Comparison of ENCODE assay signal across 23 cellular contexts in genomic region chr7:133330085-133330484, GRCh38.
DNase-seq lines count a peak whose midpoint lies in the region; ATAC-seq, FAIRE-seq and TF ChIP-seq lines count a peak whose summit lies in the region.
"Had no signal": no experiment of that assay in that cellular context is flagged by ENCODE, and none has a peak within 500 bp of the region (broad histone marks: within the 10 kb centered on the region; RNA-seq: fewer than 3 reads in every experiment).

No MANE protein-coding gene starts in this region.

- CTCF ChIA-PET in H1 (lab: Charles Lee; ENCODE audit: partially characterized antibody) (interaction anchor here (2.5 kb wide), 1 partner anchor 13 kb away, joined by 17 read pairs; no protein-coding TSS in a partner anchor), HepG2 (lab: Yijun Ruan, JAX; ENCODE audit: low intra/inter-chr PET ratio, low total read pairs) (no interaction called here)
- CTCF ChIA-PET in activated naive CD4-positive, alpha-beta T cell treated with anti-CD3 and anti-CD28 coated beads for 36 hours (lab: Charles Lee), result no interaction called here

- H3F3A ChIP-seq in GM23338 (replicated peaks; ENCODE audit: low read depth), result no peaks in the 10 kb centered on the region

- no peaks in the 10 kb centered on the region; the same call in 1 of the 2 replicates for H4K20me1 ChIP-seq in GM23338 (replicated peaks; ENCODE audit: insufficient read depth)
- H4K20me1 ChIP-seq in H1 (replicated peaks in 1 of 2; ENCODE audit: control insufficient read depth in 1 of 2, insufficient read depth in 2 of 2, low read length in 2 of 2), result no peaks in the 10 kb centered on the region
- 0 out of 2 replicates have a peak, but pooled peaks cover 4% of the 10 kb centered on the region for H4K20me1 ChIP-seq in HepG2 (ENCODE audit: insufficient read depth, low read length)

- intact Hi-C loops in HepG2 (cut with micrococcal nuclease; ENCODE audit: unreplicated experiment), result no loop called here
- intact Hi-C loops in activated naive CD4-positive, alpha-beta T cell treated with anti-CD3 and anti-CD28 coated beads for 36 hours (cut with micrococcal nuclease), result no loop called here

- ATAC-seq in GM23338 (peak; percentile 82), HepG2 (no peak; the same call in 2 of the 3 replicates)

- H2BK120ac ChIP-seq in H1 (replicated peaks; ENCODE audit: low read depth, low read length) (no peak overlapping the region), neuronal stem cell (ENCODE audit: low read depth, low read length) (no peak overlapping the region)

- H3K56ac ChIP-seq in H1 (replicated peaks; ENCODE audit: insufficient read length, low read depth, low read length), result no peak overlapping the region

- peaks cover 5% of the 10 kb centered on the region for H3K27me3 Mint-ChIP-seq in GM23338 (ENCODE audit: insufficient read depth, low read depth, poor library complexity)
- H3K27me3 Mint-ChIP-seq in activated naive CD4-positive, alpha-beta T cell treated with anti-CD3 and anti-CD28 coated beads for 36 hours (ENCODE audit: low read depth), result no peaks in the 10 kb centered on the region
- H3K27me3 Mint-ChIP-seq: CD4-positive, CD25-positive, alpha-beta regulatory T cell; IgD-negative memory B cell had no signal

- BruUV-seq in HepG2 (replicated peaks; lab: Mats Ljungman, UMichigan), result no TSS peak

- no peak for TF ChIP-seq POLR2A in H1 (IDR thresholded peaks at IDR 0.05; ENCODE audit: control extremely low read depth in 1 of 2, low read depth in 2 of 2, low read length in 2 of 2)
- TF ChIP-seq POLR2A in HepG2 (IDR thresholded peaks at IDR 0.05; ENCODE audit: insufficient read depth in 1 of 2, low read depth in 2 of 2, low read length in 2 of 2), result no peak

- H3K4ac ChIP-seq in H1 (replicated peaks; ENCODE audit: insufficient read length, low read depth, low read length), result no peak overlapping the region
- no peak overlapping the region for H3K4ac ChIP-seq in neuronal stem cell (ENCODE audit: low read length)

- no peak overlapping the region for H3K4me3 ChIP-seq in GM23338
- no peak overlapping the region for H3K4me3 ChIP-seq in H1 (ENCODE audit: extremely low read depth in 1 of 4, insufficient read depth in 2 of 4, low read depth in 3 of 4, low read length in 4 of 4)
- no peak overlapping the region for H3K4me3 ChIP-seq in HepG2 (replicated peaks in 1 of 3; ENCODE audit: insufficient read depth in 1 of 3, low read depth in 2 of 3, low read length in 3 of 3)
- no peak overlapping the region for H3K4me3 ChIP-seq in neuronal stem cell (ENCODE audit: low read length in 2 of 2)
- H3K4me3 ChIP-seq: PC-9 had no signal

- H2AFZ ChIP-seq in GM23338 (no peak overlapping the region), H1 (ENCODE audit: low read length) (no peak overlapping the region), HepG2 (ENCODE audit: low read length) (no peak overlapping the region), neuronal stem cell (ENCODE audit: low read length) (no peak overlapping the region)
- H2AFZ ChIP-seq: PC-9 had no signal

- FAIRE-seq in H1 (lab: Jason Lieb, UNC) (no peak), HepG2 (lab: Jason Lieb, UNC) (no peak)

- peaks cover 14% of the 10 kb centered on the region; the same call in 2 of the 3 replicates for H3K4me1 Mint-ChIP-seq in GM23338
- peaks cover 2% of the 10 kb centered on the region for H3K4me1 Mint-ChIP-seq in activated naive CD4-positive, alpha-beta T cell treated with anti-CD3 and anti-CD28 coated beads for 36 hours (ENCODE audit: low read depth)

- H4K8ac ChIP-seq in H1 (ENCODE audit: extremely low read depth, insufficient read depth, low read length) (no peak overlapping the region), neuronal stem cell (ENCODE audit: low read depth, low read length) (no peak overlapping the region)

- TF ChIP-seq EP300 in H1 (IDR thresholded peaks at IDR 0.05; ENCODE audit: borderline replicate concordance in 1 of 2, low read depth in 2 of 2, low read length in 2 of 2) (no peak), HepG2 (IDR thresholded peaks at IDR 0.05; ENCODE audit: low read depth in 2 of 2, low read length in 2 of 2) (no peak), HepG2 (CRISPR knock-in tag; IDR thresholded peaks at IDR 0.05; ENCODE audit: borderline replicate concordance) (no peak)

- H3K18ac ChIP-seq in H1 (ENCODE audit: extremely low read depth, low read length) (no peak overlapping the region), neuronal stem cell (ENCODE audit: low read length) (no peak overlapping the region)

- H4K5ac ChIP-seq in H1 (ENCODE audit: insufficient read length, low read depth, low read length), result no peak overlapping the region

- no peak overlapping the region for H2BK15ac ChIP-seq in H1 (ENCODE audit: low read length)
- H2BK15ac ChIP-seq in neuronal stem cell (ENCODE audit: low read length), result no peak overlapping the region

- H3K27ac Mint-ChIP-seq in GM23338, result no peak overlapping the region; the same call in 1 of the 2 replicates
- no peak overlapping the region for H3K27ac Mint-ChIP-seq in activated naive CD4-positive, alpha-beta T cell treated with anti-CD3 and anti-CD28 coated beads for 36 hours
- H3K27ac Mint-ChIP-seq: CD4-positive, CD25-positive, alpha-beta regulatory T cell; IgD-negative memory B cell had no signal

- H3K27me3 ChIP-seq in GM23338 (ENCODE audit: insufficient read depth) (no peaks in the 10 kb centered on the region), H1 (replicated peaks in 1 of 4; ENCODE audit: control insufficient read depth in 3 of 4, extremely low read depth in 1 of 4, insufficient read depth in 3 of 4, low read length in 3 of 4) (no peaks in the 10 kb centered on the region), HepG2 (ENCODE audit: control insufficient read depth in 1 of 2, insufficient read depth in 2 of 2, low read length in 2 of 2) (no peaks in the 10 kb centered on the region), neuronal stem cell (ENCODE audit: control insufficient read depth in 3 of 3, insufficient read depth in 3 of 3, low read depth in 1 of 3, low read length in 3 of 3) (no peaks in the 10 kb centered on the region)
- H3K27me3 ChIP-seq: BE2C had no signal

- H4K91ac ChIP-seq in H1 (replicated peaks; ENCODE audit: insufficient read length, low read length) (no peak overlapping the region), neuronal stem cell (ENCODE audit: low read depth, low read length, poor library complexity) (no peak overlapping the region)

- no peak for TF ChIP-seq CTCF in GM23338 (conservative IDR thresholded peaks at IDR 0.05; ENCODE audit: low read depth in 2 of 2)
- TF ChIP-seq CTCF in H1 (IDR thresholded peaks at IDR 0.05; ENCODE audit: control extremely low read depth in 1 of 3, insufficient read depth in 1 of 3, low read depth in 1 of 3, low read length in 3 of 3), result no peak
- TF ChIP-seq CTCF in HepG2 (CRISPR knock-in tag; IDR thresholded peaks at IDR 0.05), result no peak

- no peak overlapping the region for H2AK5ac ChIP-seq in H1 (ENCODE audit: low read depth, low read length)
- H2AK5ac ChIP-seq in neuronal stem cell (ENCODE audit: low read depth, low read length), result no peak overlapping the region

- H2BK12ac ChIP-seq in H1 (ENCODE audit: low read depth, low read length) (no peak overlapping the region), neuronal stem cell (ENCODE audit: low read length) (no peak overlapping the region)

- H3K9me3 Mint-ChIP-seq in GM23338, result peaks cover 41% of the 10 kb centered on the region
- H3K9me3 Mint-ChIP-seq in activated naive CD4-positive, alpha-beta T cell treated with anti-CD3 and anti-CD28 coated beads for 36 hours, result peaks cover 33% of the 10 kb centered on the region

- H3K4me3 Mint-ChIP-seq in GM23338, result no peak overlapping the region
- no peak overlapping the region for H3K4me3 Mint-ChIP-seq in activated naive CD4-positive, alpha-beta T cell treated with anti-CD3 and anti-CD28 coated beads for 36 hours
- H3K4me3 Mint-ChIP-seq: CD4-positive, CD25-positive, alpha-beta regulatory T cell; IgD-negative memory B cell had no signal

- 0 out of 2 replicates have a peak overlapping the region, but pooled peaks have one; percentile 32 for H3K27ac ChIP-seq in GM23338 (ENCODE audit: low read depth)
- H3K27ac ChIP-seq in H1 (ENCODE audit: low read depth, low read length), result no peak overlapping the region
- no peak overlapping the region for H3K27ac ChIP-seq in HepG2 (ENCODE audit: extremely low read length, insufficient read depth, low read length)
- H3K27ac ChIP-seq in neuronal stem cell (replicated peaks; ENCODE audit: low read length), result no peak overlapping the region
- H3K27ac ChIP-seq: HL-60, PC-9, RWPE1 had no signal

- H3K79me1 ChIP-seq in H1 (ENCODE audit: low read depth, low read length) (0 out of 2 replicates have a peak, but pooled peaks cover 2% of the 10 kb centered on the region), neuronal stem cell (ENCODE audit: low read depth, low read length) (peaks cover 1% of the 10 kb centered on the region)

- POLR2A ChIA-PET in H1 (lab: Charles Lee; ENCODE audit: partially characterized antibody), result interaction anchor here (0.7 kb wide), 1 partner anchor 55 kb away, joined by 3 read pairs; no protein-coding TSS in a partner anchor
- POLR2A ChIA-PET in HepG2 (lab: Yijun Ruan, JAX), result no interaction called here

- H3K4me1 ChIP-seq in GM23338 (ENCODE audit: insufficient read depth) (peaks cover 9% of the 10 kb centered on the region; the same call in 1 of the 2 replicates), H1 (replicated peaks in 1 of 4; ENCODE audit: control insufficient read depth in 3 of 4, insufficient read depth in 4 of 4, low read length in 3 of 4) (peaks cover 0 to 10% (median 3%) of the 10 kb centered on the region in 4 experiments; a peak in 5 of 7 replicates), HepG2 (ENCODE audit: insufficient read depth, low read length) (peaks cover 18% of the 10 kb centered on the region), neuronal stem cell (ENCODE audit: control insufficient read depth in 2 of 2, insufficient read depth in 1 of 2, low read depth in 1 of 2, low read length in 2 of 2) (peaks cover 0 to 4% of the 10 kb centered on the region in 2 donors)
- H3K4me1 ChIP-seq: BE2C had no signal

- H3K36me3 Mint-ChIP-seq in GM23338 (ENCODE audit: low read depth), result peaks cover 59% of the 10 kb centered on the region
- peaks cover 71% of the 10 kb centered on the region for H3K36me3 Mint-ChIP-seq in activated naive CD4-positive, alpha-beta T cell treated with anti-CD3 and anti-CD28 coated beads for 36 hours (ENCODE audit: low read depth)

- H2BK5ac ChIP-seq in H1 (ENCODE audit: low read depth, low read length) (no peak overlapping the region), neuronal stem cell (ENCODE audit: low read length) (no peak overlapping the region)

- DNase-seq in GM23338 (ENCODE audit: low spot score), result peak; percentile 47
- DNase-seq in H1 (ENCODE audit: low read depth in 1 of 2, low spot score in 2 of 2), result peak in 1 of 2 experiments; percentile 57
- DNase-seq in HepG2 (ENCODE audit: low spot score), result peak; percentile 3
- peak; percentile 4 for DNase-seq in neuronal stem cell (ENCODE audit: low spot score)
- DNase-seq in H4 (ENCODE audit: low spot score), result no peak
- DNase-seq in activated naive CD4-positive, alpha-beta T cell treated with anti-CD3 and anti-CD28 coated beads for 36 hours, result no peak
- DNase-seq in T-helper 1 cell, result no peak
- no peak for DNase-seq in HuH-7 (ENCODE audit: low spot score)
- DNase-seq: BE2C; CD4-positive, CD25-positive, alpha-beta regulatory T cell; COR-L47; GF-D8; HCEC 1CT; Karpas-422; NCI-H1048; NCI-H1436; NCI-H2081; NCI-H510A; PC-9; SIG-M5 had no signal

- H3K23ac ChIP-seq in H1 (ENCODE audit: insufficient read length), result no peak overlapping the region
- H3K23ac ChIP-seq in neuronal stem cell (ENCODE audit: low read depth, low read length, poor library complexity), result no peak overlapping the region

- no peak overlapping the region for H2BK20ac ChIP-seq in H1 (ENCODE audit: low read length)

- H3K9me3 ChIP-seq in H1 (ENCODE audit: insufficient read depth in 2 of 2, low read depth in 1 of 2, low read length in 1 of 2) (peaks cover 9 to 10% of the 10 kb centered on the region in 2 experiments), HepG2 (ENCODE audit: low read length) (no peaks in the 10 kb centered on the region), neuronal stem cell (replicated peaks in 1 of 2; ENCODE audit: control insufficient read depth in 2 of 2, insufficient read depth in 1 of 2, low read depth in 1 of 2, low read length in 2 of 2) (peaks cover 0 to 12% of the 10 kb centered on the region in 2 donors)
- H3K9me3 ChIP-seq: BE2C had no signal

- no peaks in the 10 kb centered on the region for H3K23me2 ChIP-seq in H1 (ENCODE audit: low read depth, low read length)

- in situ Hi-C loops in HepG2 (cut with HindIII; ENCODE audit: extremely low pct_ligation_motif_present, low pct_unique_long_range_greater_than_20kb), result no loop called here

- H3K9me2 ChIP-seq in GM23338 (ENCODE audit: insufficient read depth), result no peaks in the 10 kb centered on the region

- peaks cover 20% of the 10 kb centered on the region for H3K79me2 ChIP-seq in GM23338 (replicated peaks; ENCODE audit: insufficient read depth)
- no peaks in the 10 kb centered on the region; a peak in 1 of 4 replicates for H3K79me2 ChIP-seq in H1 (ENCODE audit: control insufficient read depth in 1 of 2, insufficient read depth in 2 of 2, low read length in 2 of 2)
- no peaks in the 10 kb centered on the region for H3K79me2 ChIP-seq in HepG2 (ENCODE audit: insufficient read depth, low read length)

- H3K9ac ChIP-seq in H1 (replicated peaks in 1 of 4; ENCODE audit: extremely low read depth in 1 of 4, low read depth in 3 of 4, low read length in 3 of 4) (no peak overlapping the region; a peak in 2 of 7 replicates), HepG2 (ENCODE audit: insufficient read depth, low read depth, low read length) (no peak overlapping the region), neuronal stem cell (ENCODE audit: low read depth, low read length, poor library complexity) (no peak overlapping the region)

- TF ChIP-seq RAD21 in H1 (IDR thresholded peaks at IDR 0.05 in 1 of 2, conservative IDR thresholded peaks at IDR 0.05 in 1 of 2; ENCODE audit: low read depth in 2 of 2, low read length in 2 of 2) (no peak), HepG2 (CRISPR knock-in tag; IDR thresholded peaks at IDR 0.05) (no peak)

- H3K36me3 ChIP-seq in GM23338 (ENCODE audit: insufficient read depth) (no peaks in the 10 kb centered on the region), H1 (ENCODE audit: control insufficient read depth in 2 of 4, insufficient read depth in 4 of 4, low read length in 3 of 4) (peaks cover 0 to 9% (median 2%) of the 10 kb centered on the region in 4 experiments; a peak in 2 of 8 replicates), HepG2 (replicated peaks in 1 of 2; ENCODE audit: control insufficient read depth in 1 of 2, insufficient read depth in 2 of 2, low read length in 2 of 2) (peaks cover 0 to 2% of the 10 kb centered on the region in 2 experiments; a peak in 1 of 5 replicates), neuronal stem cell (replicated peaks in 1 of 2; ENCODE audit: control insufficient read depth in 2 of 2, insufficient read depth in 2 of 2, low read length in 2 of 2) (peaks cover 0 to 5% of the 10 kb centered on the region in 2 donors)

- no peak overlapping the region for H3K4me2 ChIP-seq in GM23338
- H3K4me2 ChIP-seq in H1 (ENCODE audit: insufficient read depth in 1 of 2, low read depth in 2 of 2, low read length in 2 of 2), result peak overlapping the region in 1 of 2 experiments; percentile 7; a peak in 2 of 4 replicates
- H3K4me2 ChIP-seq in HepG2 (ENCODE audit: low read depth, low read length), result no peak overlapping the region
- no peak overlapping the region for H3K4me2 ChIP-seq in neuronal stem cell (ENCODE audit: insufficient read depth, low read length, poor library complexity, severe bottlenecking)
- H3K4me2 ChIP-seq: PC-9 had no signal

- 72% methylated on average over 6 of the region's 6 CpGs; no CpG with 5 or more reads in 1 of the 2 experiments for WGBS in H1 (ENCODE audit: extremely low coverage in 1 of 2, insufficient coverage in 1 of 2, insufficient read length in 1 of 2, insufficient replicate concordance in 2 of 2, low coverage in 1 of 2, low lambda C conversion rate in 2 of 2, missing lambda C conversion rate in 1 of 2), 2 experiments
- WGBS in HepG2 (ENCODE audit: low lambda C conversion rate), result no CpG with 5 or more reads among the region's 6 CpGs
- no CpG with 5 or more reads among the region's 6 CpGs for WGBS in neuronal stem cell (ENCODE audit: extremely low coverage in 2 of 2, insufficient read length in 2 of 2, insufficient replicate concordance in 1 of 2), 2 donors

- H3K14ac ChIP-seq in H1 (ENCODE audit: insufficient read length) (no peak overlapping the region), neuronal stem cell (ENCODE audit: low read length) (no peak overlapping the region)

Comparison
In these comparisons a context has a peak if more than half of its experiments do, and no peak if none do; other contexts are left out.
1. DNase-seq: peak in GM23338 (single experiment), HepG2 (single experiment) and neuronal stem cell (single experiment); none in H4 (single experiment), activated naive CD4-positive, alpha-beta T cell treated with anti-CD3 and anti-CD28 coated beads for 36 hours (single experiment), T-helper 1 cell (0 of 5) and HuH-7 (single experiment).